30 cellular contexts compared by ENCODE assay signal in the genomic region with DNA sequence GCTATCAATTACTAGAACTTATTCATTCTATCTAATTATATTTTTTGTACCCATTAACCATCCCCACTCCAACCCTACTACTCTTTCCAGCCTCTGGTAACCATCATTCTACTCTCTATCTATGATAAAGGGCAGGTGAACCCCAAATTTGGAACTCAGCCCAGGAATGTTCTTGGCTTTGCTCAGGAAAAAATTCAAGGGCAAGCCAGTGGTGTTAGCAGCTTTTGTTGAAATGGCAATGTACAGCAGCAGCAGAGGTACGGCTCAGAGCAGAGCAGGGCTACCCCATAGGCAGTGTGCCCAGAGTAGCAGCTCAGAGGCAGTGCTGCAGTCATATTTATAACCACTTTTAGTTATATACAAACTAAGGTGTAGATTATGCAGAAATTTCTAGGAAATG.
A peak's percentile ranks its signal among the peaks of the same experiment; 100 is the strongest.
DNase-seq lines count a peak whose midpoint lies in the region; ATAC-seq, FAIRE-seq and TF ChIP-seq lines count a peak whose summit lies in the region.
"Had no signal": no experiment of that assay in that cellular context is flagged by ENCODE, and none has a peak within 500 bp of the region (broad histone marks: within the 10 kb centered on the region; RNA-seq: fewer than 3 reads in every experiment).

No MANE protein-coding gene starts in this region.

- no peak for DNase-seq in Right ventricle myocardium inferior (ENCODE audit: missing footprints)
- no peak for DNase-seq in cardiac septum (ENCODE audit: low spot score)
- peak in 4 of 6 donors; percentile 17 to 60 (median 42) for DNase-seq in pancreas
- DNase-seq in activated effector memory CD4-positive, alpha-beta T cell treated with Interleukin-2 at 50 U/mL for 16 hours = no peak
- DNase-seq: activated CD4-positive, alpha-beta T cell treated with anti-CD3 and anti-CD28 coated beads, Interleukin-2, amount 50 U/mL, for 4 hours; activated CD8-positive, alpha-beta memory T cell treated with anti-CD3 and anti-CD28 coated beads, Interleukin-2, amount 50 U/mL, for 4 hours; activated naive CD8-positive, alpha-beta T cell treated with anti-CD3 and anti-CD28 coated beads for 36 hours; CD8-positive, alpha-beta T cell; cortex of kidney; endodermal cell; mesendoderm; MG63; naive B cell; NCI-H2029 treated with DMSO at 0.1 percent for 48 hours; NCI-H2227 treated with DMSO at 0.1 percent for 48 hours; NCI-H748 treated with DMSO at 0.1 percent for 48 hours; nucleus accumbens; retina; stimulated activated CD4-positive, alpha-beta T cell treated with anti-CD3 and anti-CD28 coated beads, Interleukin-4, amount 100 ng/mL, for 4 hours; stimulated activated naive CD4-positive, alpha-beta T cell; T-helper 9 cell had no signal

- TF ChIP-seq CTCF in gastroesophageal sphincter (IDR thresholded peaks at IDR 0.05) (no peak), pancreas (IDR thresholded peaks at IDR 0.05) (no peak)

- H3K36me3 ChIP-seq in gastroesophageal sphincter = no peaks in the 10 kb centered on the region
- H3K36me3 ChIP-seq in pancreas = no peaks in the 10 kb centered on the region
- H3K36me3 ChIP-seq: breast epithelium, MG63, tibial nerve had no signal

- H3K27me3 ChIP-seq in gastroesophageal sphincter (no peaks in the 10 kb centered on the region), pancreas (no peaks in the 10 kb centered on the region)
- H3K27me3 ChIP-seq: breast epithelium, MG63, tibial nerve had no signal

- peak; percentile 13 for TF ChIP-seq EP300 in gastroesophageal sphincter (IDR thresholded peaks at IDR 0.05)

- H3K4me3 ChIP-seq in gastroesophageal sphincter = no peak overlapping the region
- no peak overlapping the region for H3K4me3 ChIP-seq in pancreas
- H3K4me3 ChIP-seq: breast epithelium, K562, MG63, tibial nerve had no signal

- FAIRE-seq in pancreas (lab: Jason Lieb, UNC) = peak; percentile 17
- FAIRE-seq: G401.6, K562 had no signal

- ATAC-seq in Right ventricle myocardium inferior (peak; percentile 86), gastroesophageal sphincter (peak; percentile 38), pancreas (peak; percentile 45 to 91 (median 83)), HG03442 (IDR thresholded peaks at IDR 0.05; ENCODE audit: unreplicated experiment) (no peak), GM19395 (IDR thresholded peaks at IDR 0.05; ENCODE audit: unreplicated experiment) (no peak), GM21390 (IDR thresholded peaks at IDR 0.05; ENCODE audit: unreplicated experiment) (no peak)
- ATAC-seq: activated T-helper 17 cell treated with anti-CD3 and anti-CD28 coated beads, Interleukin-2, amount 50 U/mL, for 72 hours; CD8-positive, alpha-beta T cell; K562 had no signal

- no peak for TF ChIP-seq POLR2A in gastroesophageal sphincter (IDR thresholded peaks at IDR 0.05)

- peak overlapping the region; percentile 62 to 79 (median 74) for H3K27ac ChIP-seq in gastroesophageal sphincter
- H3K27ac ChIP-seq in pancreas = no peak overlapping the region
- H3K27ac ChIP-seq: breast epithelium, tibial nerve had no signal

- WGBS in gastroesophageal sphincter (ENCODE audit: low coverage in 1 of 2), 2 donors = 0 to 50% methylated on average over 1 of the region's 1 CpG
- 13 to 17% methylated on average over 1 of the region's 1 CpG for WGBS in pancreas, 2 donors

- intact Hi-C loops in Right ventricle myocardium inferior (cut with DNase I) (no loop called here), cardiac septum (cut with DNase I) (loop anchor here (5.0 kb wide), 1 partner anchor 137 kb away; a partner anchor contains a TSS), pancreas (cut with DNase I) (no loop called here)

- H3K9me3 ChIP-seq in gastroesophageal sphincter (no peaks in the 10 kb centered on the region), pancreas (no peaks in the 10 kb centered on the region)
- H3K9me3 ChIP-seq: breast epithelium, MG63, tibial nerve had no signal

- H3K4me1 ChIP-seq in gastroesophageal sphincter (peaks cover 4 to 62% (median 12%) of the 10 kb centered on the region in 3 donors), pancreas (peaks cover 0 to 5% (median 4%) of the 10 kb centered on the region in 3 donors)
- H3K4me1 ChIP-seq: breast epithelium had no signal

Comparison
In these comparisons a context has a peak if more than half of its experiments do, and no peak if none do; other contexts are left out.
1. ATAC-seq: peak in Right ventricle myocardium inferior (single experiment), gastroesophageal sphincter (single experiment) and pancreas (4 of 4); none in HG03442 (single experiment), GM19395 (single experiment) and GM21390 (single experiment).
2. DNase-seq: peak in pancreas (4 of 6); none in Right ventricle myocardium inferior (single experiment), cardiac septum (single experiment) and activated effector memory CD4-positive, alpha-beta T cell treated with Interleukin-2 at 50 U/mL for 16 hours (single experiment).
3. H3K27ac ChIP-seq: peak in gastroesophageal sphincter (4 of 4); none in pancreas (0 of 4).